In genomic region chr18:49849331-49850217, GRCh38 we compare ENCODE assay signal across 9 cellular contexts. TPM values are rescaled to one million over a fixed set of nuclear protein-coding genes. Genes with fewer than 3 reads are reported as not detected.
DNase-seq lines count a peak whose midpoint lies in the region; ATAC-seq and TF ChIP-seq lines count a peak whose summit lies in the region.
"Had no signal": no experiment of that assay in that cellular context is flagged by ENCODE, and none has a peak within 500 bp of the region (broad histone marks: within the 10 kb centered on the region; RNA-seq: fewer than 3 reads in every experiment).

No MANE protein-coding gene starts in this region.

- ATAC-seq in upper lobe of left lung (ENCODE audit: low FRiP score in 2 of 2) (peak; percentile 61 to 86), HG02970 (IDR thresholded peaks at IDR 0.05; ENCODE audit: low FRiP score, unreplicated experiment) (no peak)

- CTCF ChIA-PET in RWPE1 (lab: Yijun Ruan, JAX), result no interaction called here

- no peak for TF ChIP-seq POLR2A in upper lobe of left lung (IDR thresholded peaks at IDR 0.05)

- H3K36me3 ChIP-seq in right atrium auricular region (no peaks in the 10 kb centered on the region), upper lobe of left lung (no peaks in the 10 kb centered on the region)

- peak overlapping the region; percentile 34; the same call in 1 of the 2 replicates for H3K27ac ChIP-seq in 22Rv1
- H3K27ac ChIP-seq in RWPE1, result peak overlapping the region; percentile 86
- H3K27ac ChIP-seq in right atrium auricular region, result no peak overlapping the region
- H3K27ac ChIP-seq in upper lobe of left lung, result peak overlapping the region in 1 of 4 donors; percentile 33
- H3K27ac ChIP-seq: VCaP had no signal

- H3K27ac Mint-ChIP-seq in activated naive CD8-positive, alpha-beta T cell treated with anti-CD3 and anti-CD28 coated beads for 36 hours, result no peak overlapping the region

- POLR2A ChIA-PET in RWPE1 (lab: Yijun Ruan, JAX; ENCODE audit: low non-redundant PET), result interaction anchor here (0.8 kb wide), 1 partner anchor 36 kb away, joined by 5 read pairs; the partner anchor contains the start of gene ACAA2

- TF ChIP-seq EP300 in upper lobe of left lung (IDR thresholded peaks at IDR 0.05), result no peak

- H3K4me3 Mint-ChIP-seq in activated naive CD8-positive, alpha-beta T cell treated with anti-CD3 and anti-CD28 coated beads for 36 hours, result no peak overlapping the region

- 48 to 53% methylated on average over 11 to 14 of the region's 14 CpGs for WGBS in upper lobe of left lung, 2 donors

- H3K4me1 ChIP-seq in right atrium auricular region (peaks cover 0 to 16% of the 10 kb centered on the region in 2 donors), upper lobe of left lung (peaks cover 0 to 7% (median 3%) of the 10 kb centered on the region in 4 donors)

- no peak for TF ChIP-seq CTCF in 22Rv1 (IDR thresholded peaks at IDR 0.05)
- no peak for TF ChIP-seq CTCF in RWPE1 (conservative IDR thresholded peaks at IDR 0.05; ENCODE audit: low read depth)
- no peak for TF ChIP-seq CTCF in right atrium auricular region (IDR thresholded peaks at IDR 0.05)
- TF ChIP-seq CTCF in upper lobe of left lung (IDR thresholded peaks at IDR 0.05), result no peak

- H3K9me3 Mint-ChIP-seq in activated naive CD8-positive, alpha-beta T cell treated with anti-CD3 and anti-CD28 coated beads for 36 hours, result no peaks in the 10 kb centered on the region

- H3K4me1 Mint-ChIP-seq in activated naive CD8-positive, alpha-beta T cell treated with anti-CD3 and anti-CD28 coated beads for 36 hours, result no peaks in the 10 kb centered on the region

- H3K27me3 ChIP-seq in right atrium auricular region (no peaks in the 10 kb centered on the region), upper lobe of left lung (no peaks in the 10 kb centered on the region)

- H3K9me3 ChIP-seq in right atrium auricular region (no peaks in the 10 kb centered on the region), upper lobe of left lung (no peaks in the 10 kb centered on the region)

- H3K27me3 Mint-ChIP-seq in activated naive CD8-positive, alpha-beta T cell treated with anti-CD3 and anti-CD28 coated beads for 36 hours, result peaks cover 9% of the 10 kb centered on the region

- H3K4me3 ChIP-seq in right atrium auricular region (no peak overlapping the region), upper lobe of left lung (no peak overlapping the region)

- H3K36me3 Mint-ChIP-seq in activated naive CD8-positive, alpha-beta T cell treated with anti-CD3 and anti-CD28 coated beads for 36 hours, result no peaks in the 10 kb centered on the region

- DNase-seq in HT-29 (ENCODE audit: low spot score) (peak; percentile 97), RWPE1 (ENCODE audit: low spot score) (peak; percentile 95), right atrium auricular region (ENCODE audit: low spot score) (peak; percentile 58), upper lobe of left lung (peak; percentile 71 to 77)
- no peak for DNase-seq in activated CD8-positive, alpha-beta memory T cell treated with anti-CD3 and anti-CD28 coated beads, Interleukin-2, amount 50 U/mL, for 4 hours
- no peak for DNase-seq in activated naive CD8-positive, alpha-beta T cell treated with anti-CD3 and anti-CD28 coated beads for 36 hours

RNA-seq across cellular contexts. Expression of gene ACAA2, which starts 36.2 kb away (rescaled TPM):
- total RNA-seq in HT-29 (2014; rRNA removed; shearing (Covaris generic)), result 48.1 and 49.2 TPM in 2 replicates
- total RNA-seq in right atrium auricular region (100 to 1,000 TPM; 115 to 149 TPM), upper lobe of left lung (10 to 100 TPM; 23.7 to 93.9 (median 69.8) TPM)
- total RNA-seq in activated naive CD8-positive, alpha-beta T cell treated with anti-CD3 and anti-CD28 coated beads for 36 hours, result 10 to 100 TPM; 76.3 to 80.3 TPM

Comparison
In these comparisons a context has a peak if more than half of its experiments do, and no peak if none do; other contexts are left out.
1. H3K27ac ChIP-seq: peak in 22Rv1 (single experiment) and RWPE1 (single experiment); none in right atrium auricular region (0 of 2).
2. DNase-seq: peak in HT-29 (single experiment), RWPE1 (single experiment), right atrium auricular region (single experiment) and upper lobe of left lung (2 of 2); none in activated CD8-positive, alpha-beta memory T cell treated with anti-CD3 and anti-CD28 coated beads, Interleukin-2, amount 50 U/mL, for 4 hours (single experiment) and activated naive CD8-positive, alpha-beta T cell treated with anti-CD3 and anti-CD28 coated beads for 36 hours (single experiment).